ENCODE assay signal across 8 cellular contexts in the genomic region with DNA sequence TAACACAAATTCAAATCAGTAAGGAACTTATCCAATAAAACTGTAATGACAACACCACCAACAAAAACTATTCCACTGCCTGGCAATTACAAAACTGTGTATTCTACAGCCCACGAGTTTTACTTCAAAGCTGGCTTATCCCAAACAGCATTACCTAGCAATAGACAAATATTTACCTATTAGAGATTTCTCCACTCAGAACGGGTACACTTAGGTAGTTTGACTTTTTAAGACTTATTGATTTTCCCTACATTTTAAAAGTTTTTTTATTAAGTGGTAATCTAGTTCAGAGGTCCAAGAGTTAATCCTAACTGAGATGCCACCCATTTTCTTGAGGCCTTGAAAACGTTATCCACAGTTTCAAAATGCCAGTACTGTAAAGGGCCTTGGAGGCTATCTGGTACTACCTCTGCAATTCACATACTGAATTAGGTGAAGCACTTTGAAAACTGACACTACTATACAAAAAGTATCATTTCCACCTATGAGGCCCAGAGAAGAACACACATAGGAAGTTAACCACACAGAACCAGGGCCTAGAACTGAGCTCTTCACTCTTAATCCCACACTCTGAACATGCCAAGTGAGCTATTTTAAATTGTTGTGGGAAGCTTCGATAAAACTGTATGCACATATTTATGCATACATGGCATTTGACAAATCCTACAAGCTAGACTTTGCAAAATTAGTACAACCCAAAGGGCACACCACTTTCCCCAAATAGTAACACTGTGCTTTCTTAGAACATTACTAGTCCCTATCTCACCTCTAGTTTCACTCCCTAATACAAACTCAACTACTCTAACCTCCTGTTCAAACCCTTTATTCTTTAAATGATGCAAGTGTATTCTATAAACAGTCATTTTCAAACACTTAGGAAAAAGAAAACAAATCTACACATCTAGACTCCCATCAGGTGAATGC. TPM values are rescaled to one million over a fixed set of nuclear protein-coding genes. Genes with fewer than 3 reads are reported as not detected.
DNase-seq lines count a peak whose midpoint lies in the region; ATAC-seq and TF ChIP-seq lines count a peak whose summit lies in the region.

No MANE protein-coding gene starts in this region.

- TF ChIP-seq CTCF in cardiac muscle cell (IDR thresholded peaks at IDR 0.05; ENCODE audit: low read depth, low read length) (no peak), ascending aorta (IDR thresholded peaks at IDR 0.05) (no peak), lower lobe of right lung (IDR thresholded peaks at IDR 0.05) (no peak), upper lobe of right lung (IDR thresholded peaks at IDR 0.05) (no peak)

- H3K4me3 ChIP-seq in cardiac muscle cell: peak overlapping the region; percentile 59
- H3K4me3 ChIP-seq in ascending aorta: peak overlapping the region; percentile 65 to 88
- H3K4me3 ChIP-seq in lower lobe of right lung: peak overlapping the region; percentile 78
- peak overlapping the region; percentile 83 for H3K4me3 ChIP-seq in upper lobe of right lung

- intact Hi-C loops in Right ventricle myocardium inferior (cut with DNase I): loop anchor here (5.0 to 10.0 kb wide), 2 partner anchors 65 to 87 kb away; a partner anchor contains a TSS
- intact Hi-C loops in ascending aorta (cut with DNase I): loop anchor here (5.0 to 10.0 kb wide), 2 partner anchors 155 to 638 kb away; a partner anchor contains a TSS
- intact Hi-C loops in lower lobe of right lung (cut with DNase I): no loop called here
- intact Hi-C loops in upper lobe of right lung (cut with DNase I): no loop called here

- DNase-seq in cardiac muscle cell (ENCODE audit: low read depth in 1 of 2, low spot score in 1 of 2) (no peak), Right ventricle myocardium inferior (ENCODE audit: missing footprints) (no peak), ascending aorta (ENCODE audit: low spot score in 2 of 2) (no peak), lower lobe of right lung (no peak), upper lobe of right lung (no peak), NCI-H82 (lab: John Stamatoyannopoulos, UW) (no peak)
- no peak for DNase-seq in stimulated activated CD4-positive, alpha-beta T cell treated with anti-CD3 and anti-CD28 coated beads, Interleukin-12 subunit alpha, Interleukin-12 subunit beta, amount 100 ng/mL, for 4 hours

- H3K27ac ChIP-seq in cardiac muscle cell: peak overlapping the region; percentile 95
- H3K27ac ChIP-seq in ascending aorta: peak overlapping the region; percentile 0 to 41
- peak overlapping the region; percentile 94 for H3K27ac ChIP-seq in lower lobe of right lung
- peak overlapping the region; percentile 95 for H3K27ac ChIP-seq in upper lobe of right lung

- H3K36me3 ChIP-seq in cardiac muscle cell (no peaks in the 10 kb centered on the region), ascending aorta (no peaks in the 10 kb centered on the region), lower lobe of right lung (no peaks in the 10 kb centered on the region), upper lobe of right lung (no peaks in the 10 kb centered on the region)

- no peaks in the 10 kb centered on the region for H3K9me3 ChIP-seq in cardiac muscle cell (ENCODE audit: low read depth)
- no peaks in the 10 kb centered on the region for H3K9me3 ChIP-seq in ascending aorta
- no peaks in the 10 kb centered on the region for H3K9me3 ChIP-seq in lower lobe of right lung
- H3K9me3 ChIP-seq in upper lobe of right lung: no peaks in the 10 kb centered on the region

- H3K27me3 ChIP-seq in cardiac muscle cell (no peaks in the 10 kb centered on the region), ascending aorta (no peaks in the 10 kb centered on the region), lower lobe of right lung (ENCODE audit: low read depth) (no peaks in the 10 kb centered on the region), upper lobe of right lung (no peaks in the 10 kb centered on the region)

- H3K4me1 ChIP-seq in cardiac muscle cell (ENCODE audit: low read depth) (peaks cover 21% of the 10 kb centered on the region), ascending aorta (peaks cover 0 to 8% of the 10 kb centered on the region in 2 donors), lower lobe of right lung (peaks cover 39% of the 10 kb centered on the region), upper lobe of right lung (peaks cover 34% of the 10 kb centered on the region)

- ATAC-seq in Right ventricle myocardium inferior: no peak
- ATAC-seq in lower lobe of right lung: no peak
- ATAC-seq in upper lobe of right lung: no peak
- no peak for ATAC-seq in HG03097 (IDR thresholded peaks at IDR 0.05; ENCODE audit: low FRiP score, unreplicated experiment)

RNA-seq across cellular contexts. Expression of a gene that starts 2.1 kb away (rescaled TPM):
- total RNA-seq in cardiac muscle cell (37.8 and 38.2 TPM in 2 replicates), Right ventricle myocardium inferior (39.4 TPM), ascending aorta (18.4 TPM), lower lobe of right lung (19.1 TPM), upper lobe of right lung (21.1 TPM)
- polyA plus RNA-seq in cardiac muscle cell: 41.3 and 52.3 TPM in 2 replicates

Comparison
In these comparisons a context has a peak if more than half of its experiments do, and no peak if none do; other contexts are left out.
1. H3K27ac ChIP-seq: peak in every context shown above with its lines; median percentile 95 in cardiac muscle cell; 95 in upper lobe of right lung; 94 in lower lobe of right lung; 20 in ascending aorta.
2. intact Hi-C loops: an anchor here in Right ventricle myocardium inferior (5.0 to 10.0 kb wide) and ascending aorta (5.0 to 10.0 kb wide); none called in lower lobe of right lung and upper lobe of right lung.